18 cellular contexts compared by ENCODE assay signal in the genomic region with DNA sequence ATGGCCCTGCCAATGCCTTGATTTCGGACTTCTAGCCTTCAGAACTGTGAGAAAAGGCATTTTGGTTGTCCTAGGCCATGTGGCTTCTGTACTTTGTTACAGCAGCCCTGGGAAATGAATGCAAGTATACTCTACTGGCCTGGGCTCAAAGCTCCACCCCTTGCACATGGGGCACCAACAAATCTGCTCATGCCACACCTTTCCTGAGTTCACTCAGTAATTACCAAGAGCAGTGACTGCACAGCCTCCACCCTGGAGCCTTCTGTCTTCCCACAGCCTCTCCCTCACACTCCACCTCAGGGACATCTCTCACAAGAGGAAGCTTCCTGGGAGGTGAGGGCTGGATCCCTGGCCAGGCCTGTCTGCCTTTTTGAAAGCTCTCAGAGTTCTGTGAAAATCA.
"Had no signal": no experiment of that assay in that cellular context is flagged by ENCODE, and none has a peak within 500 bp of the region (broad histone marks: within the 10 kb centered on the region; RNA-seq: fewer than 3 reads in every experiment).

No MANE protein-coding gene starts in this region.

- H3K36me3 ChIP-seq: heart left ventricle, prostate gland, vagina had no signal

- H3K27me3 ChIP-seq: body of pancreas, heart left ventricle, vagina had no signal

- H3K27ac ChIP-seq: body of pancreas, prostate gland, vagina had no signal

- H3K4me1 Mint-ChIP-seq: activated naive CD4-positive, alpha-beta T cell treated with anti-CD3 and anti-CD28 coated beads, Interleukin-2, amount 50 U/mL, for 24 hours had no signal

- ATAC-seq: body of pancreas, left lobe of liver had no signal

- H3K4me3 ChIP-seq: body of pancreas, heart left ventricle, prostate gland, vagina had no signal

- H3K9me3 Mint-ChIP-seq: activated naive CD4-positive, alpha-beta T cell treated with anti-CD3 and anti-CD28 coated beads, Interleukin-2, amount 50 U/mL, for 24 hours; natural killer cell treated with Interleukin-12 subunit alpha and Interleukin-12 subunit beta and Interleukin-15 and Interleukin-18, amount 100 ng/mL, for 72 hours had no signal

- H3K27ac Mint-ChIP-seq: activated naive CD4-positive, alpha-beta T cell treated with anti-CD3 and anti-CD28 coated beads, Interleukin-2, amount 50 U/mL, for 24 hours; natural killer cell treated with Interleukin-12 subunit alpha and Interleukin-12 subunit beta and Interleukin-15 and Interleukin-18, amount 100 ng/mL, for 72 hours had no signal

- H3K9me3 ChIP-seq: body of pancreas, heart left ventricle, prostate gland, vagina had no signal

- DNase-seq: activated CD4-positive, alpha-beta T cell treated with anti-CD3 and anti-CD28 coated beads for 1 hour; activated gamma-delta T cell treated with Interleukin-2 at 50 U/mL for 16 hours; activated T-cell treated with anti-CD3 and anti-CD28 coated beads, Interleukin-2, amount 50 U/mL, for 1 hour; anterior cingulate cortex; body of pancreas; central memory CD4-positive, alpha-beta T cell; effector memory CD4-positive, alpha-beta T cell; heart left ventricle; islet precursor cell; midbrain; stimulated activated CD4-positive, alpha-beta T cell treated with anti-CD3 and anti-CD28 coated beads, Interleukin-1b, Interleukin-23, amount 100 ng/mL, for 48 hours; T-helper 1 cell; trophoblast cell had no signal

- H3K4me1 ChIP-seq: body of pancreas, prostate gland, vagina had no signal

- H3K4me3 Mint-ChIP-seq: activated naive CD4-positive, alpha-beta T cell treated with anti-CD3 and anti-CD28 coated beads, Interleukin-2, amount 50 U/mL, for 24 hours; natural killer cell treated with Interleukin-12 subunit alpha and Interleukin-12 subunit beta and Interleukin-15 and Interleukin-18, amount 100 ng/mL, for 72 hours had no signal

- H3K36me3 Mint-ChIP-seq: activated naive CD4-positive, alpha-beta T cell treated with anti-CD3 and anti-CD28 coated beads, Interleukin-2, amount 50 U/mL, for 24 hours; natural killer cell treated with Interleukin-12 subunit alpha and Interleukin-12 subunit beta and Interleukin-15 and Interleukin-18, amount 100 ng/mL, for 72 hours had no signal
